Comparison of ENCODE assay signal across 24 cellular contexts in the genomic region with DNA sequence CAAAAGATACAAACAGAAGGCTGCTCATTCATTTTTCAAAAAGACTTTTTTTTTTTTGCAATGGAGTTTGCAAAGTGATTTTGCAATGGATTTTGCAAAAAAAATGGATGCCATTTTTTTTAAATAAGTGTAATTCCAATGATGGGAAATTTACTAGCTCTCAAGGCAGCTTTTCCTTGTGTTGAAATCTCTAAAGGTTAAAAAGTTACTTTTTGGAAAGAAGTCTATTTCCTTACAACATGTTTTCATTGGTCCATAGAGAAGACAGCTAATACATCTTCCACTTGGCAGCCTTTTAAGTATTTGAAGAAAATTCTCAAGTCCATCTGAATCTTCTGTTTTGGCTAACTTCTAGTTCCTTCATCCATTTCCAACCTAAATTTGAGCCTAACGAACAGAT.
DNase-seq lines count a peak whose midpoint lies in the region; ATAC-seq and TF ChIP-seq lines count a peak whose summit lies in the region.
"Had no signal": no experiment of that assay in that cellular context is flagged by ENCODE, and none has a peak within 500 bp of the region (broad histone marks: within the 10 kb centered on the region; RNA-seq: fewer than 3 reads in every experiment).

No MANE protein-coding gene starts in this region.

- TF ChIP-seq CTCF in AG10803 (conservative IDR thresholded peaks at IDR 0.05; ENCODE audit: low read length) (no peak), CD14-positive monocyte (IDR thresholded peaks at IDR 0.05) (no peak)

- WGBS in right cardiac atrium, result 54% methylated on average over 1 of the region's 1 CpG

- peak; percentile 5 to 17 for ATAC-seq in right cardiac atrium
- ATAC-seq in HG02970 (IDR thresholded peaks at IDR 0.05; ENCODE audit: low FRiP score, unreplicated experiment), result no peak
- ATAC-seq: activated CD8-positive, alpha-beta T cell treated with anti-CD3 and anti-CD28 coated beads, Interleukin-2, amount 10 ng/mL, durations not matched to agents 7 days and 5 days; natural killer cell; stimulated activated memory B cell treated with anti-CD40 and anti-IgM and Interleukin-4, amounts not matched to agents 10 μg/mL and 1 μg/mL and 100 μg/mL, for 72 hours; WTC11 had no signal

- DNase-seq in AG10803 (ENCODE audit: low read depth) (peak; percentile 74), fibroblast of gingiva (ENCODE audit: low read depth) (peak; percentile 83), right cardiac atrium (no peak), stromal cell of bone marrow (ENCODE audit: low read depth) (peak; percentile 44), CD14-positive monocyte (ENCODE audit: low spot score) (no peak), DMS 273 treated with DMSO at 0.1 percent for 48 hours (lab: John Stamatoyannopoulos, UW) (no peak), GOT3 (lab: John Stamatoyannopoulos, UW) (no peak)
- DNase-seq: activated CD8-positive, alpha-beta T cell treated with anti-CD3 and anti-CD28 coated beads, Interleukin-2, amount 10 ng/mL, durations not matched to agents 7 days and 5 days; activated naive CD4-positive, alpha-beta T cell treated with Interleukin-2 at 50 U/mL for 16 hours; activated T-cell treated with anti-CD3 and anti-CD28 coated beads, Interleukin-2, amount 50 U/mL, for 1 hour; Calu3; EL; foreskin melanocyte; HCEC 1CT; kidney; natural killer cell; NCI-H1092; NK-92 treated with Interleukin-12 subunit alpha and Interleukin-12 subunit beta, amount 100 ng/mL, for 24 hours; ovary; trophoblast cell had no signal

- H3K27ac ChIP-seq in right cardiac atrium (ENCODE audit: low read length), result no peak overlapping the region
- H3K27ac ChIP-seq: BLaER1, ovary had no signal

- no peak overlapping the region for H3K4me3 ChIP-seq in AG10803 (ENCODE audit: low read length)
- no peak overlapping the region for H3K4me3 ChIP-seq in right cardiac atrium (ENCODE audit: low read length)
- H3K4me3 ChIP-seq: BLaER1, ovary had no signal

- H3K4me1 Mint-ChIP-seq in CD14-positive monocyte, result peaks cover 33% of the 10 kb centered on the region
- H3K4me1 Mint-ChIP-seq: stimulated activated memory B cell treated with anti-CD40 and anti-IgM and Interleukin-4, amounts not matched to agents 10 μg/mL and 1 μg/mL and 100 μg/mL, for 72 hours had no signal

- H3K27me3 Mint-ChIP-seq in CD14-positive monocyte (ENCODE audit: low read depth in 3 of 3), result no peaks in the 10 kb centered on the region
- H3K27me3 Mint-ChIP-seq: stimulated activated memory B cell treated with anti-CD40 and anti-IgM and Interleukin-4, amounts not matched to agents 10 μg/mL and 1 μg/mL and 100 μg/mL, for 72 hours had no signal

- no peaks in the 10 kb centered on the region for H3K9me3 ChIP-seq in right cardiac atrium (ENCODE audit: control insufficient read depth, low read length)
- H3K9me3 ChIP-seq: BLaER1, ovary had no signal

- intact Hi-C loops in right cardiac atrium (cut with DNase I) (loop anchor here in 1 of 4 donors (5.0 kb wide), 1 partner anchor 107 kb away; no protein-coding TSS in a partner anchor), CD14-positive monocyte (cut with micrococcal nuclease) (no loop called here)

- no peak overlapping the region for H3K4me3 Mint-ChIP-seq in CD14-positive monocyte
- H3K4me3 Mint-ChIP-seq: activated CD8-positive, alpha-beta T cell treated with anti-CD3 and anti-CD28 coated beads, Interleukin-2, amount 10 ng/mL, durations not matched to agents 7 days and 5 days; natural killer cell; stimulated activated memory B cell treated with anti-CD40 and anti-IgM and Interleukin-4, amounts not matched to agents 10 μg/mL and 1 μg/mL and 100 μg/mL, for 72 hours; WTC11 had no signal

- H3K27ac Mint-ChIP-seq in CD14-positive monocyte, result no peak overlapping the region
- H3K27ac Mint-ChIP-seq: activated CD8-positive, alpha-beta T cell treated with anti-CD3 and anti-CD28 coated beads, Interleukin-2, amount 10 ng/mL, durations not matched to agents 7 days and 5 days; natural killer cell; stimulated activated memory B cell treated with anti-CD40 and anti-IgM and Interleukin-4, amounts not matched to agents 10 μg/mL and 1 μg/mL and 100 μg/mL, for 72 hours; WTC11 had no signal

- peaks cover 7% of the 10 kb centered on the region for H3K4me1 ChIP-seq in right cardiac atrium (ENCODE audit: control insufficient read depth, insufficient read depth, low read length)
- H3K4me1 ChIP-seq: BLaER1 had no signal

- H3K27me3 ChIP-seq in right cardiac atrium (ENCODE audit: control insufficient read depth, insufficient read depth), result no peaks in the 10 kb centered on the region
- H3K27me3 ChIP-seq: BLaER1, ovary had no signal

- peaks cover 0 to 3% (median 0%) of the 10 kb centered on the region in 7 donors for H3K9me3 Mint-ChIP-seq in CD14-positive monocyte
- H3K9me3 Mint-ChIP-seq: natural killer cell, WTC11 had no signal

- peaks cover 0 to 2% of the 10 kb centered on the region in 2 donors for H3K36me3 Mint-ChIP-seq in CD14-positive monocyte
- H3K36me3 Mint-ChIP-seq: natural killer cell had no signal

Comparison
In these comparisons a context has a peak if more than half of its experiments do, and no peak if none do; other contexts are left out.
1. DNase-seq: peak in AG10803 (single experiment), fibroblast of gingiva (single experiment) and stromal cell of bone marrow (single experiment); none in right cardiac atrium (0 of 3), CD14-positive monocyte (single experiment), DMS 273 treated with DMSO at 0.1 percent for 48 hours (single experiment) and GOT3 (single experiment).